Comparison of ENCODE assay signal across 23 cellular contexts in the genomic region with DNA sequence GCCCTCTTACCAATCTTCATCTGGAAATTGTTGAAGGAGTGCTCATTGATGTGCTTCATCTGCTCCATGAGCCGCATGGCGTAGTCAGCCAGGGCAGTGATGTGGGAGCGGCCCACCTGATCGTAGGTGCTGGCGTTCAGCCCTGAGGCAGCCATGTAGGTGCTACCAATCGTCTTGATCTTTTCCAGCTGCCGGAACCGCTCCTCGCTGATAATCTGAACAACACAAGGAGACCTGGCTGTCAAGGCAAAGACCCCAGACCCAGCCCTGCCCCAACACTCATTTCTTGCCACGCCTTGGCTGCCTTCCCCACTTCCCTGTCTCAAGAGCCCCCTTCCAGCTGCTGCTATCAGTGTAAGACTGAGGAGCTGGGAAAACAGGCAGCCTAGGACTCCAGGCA.
"Had no signal": no experiment of that assay in that cellular context is flagged by ENCODE, and none has a peak within 500 bp of the region (broad histone marks: within the 10 kb centered on the region; RNA-seq: fewer than 3 reads in every experiment).

No MANE protein-coding gene starts in this region.

- H3K4me3 Mint-ChIP-seq: dendritic cell treated with granulocyte-macrophage colony-stimulating factor and Interleukin-4, amounts not matched to agents 40 ng/mL and 50 ng/mL, for 4 days; effector memory CD8-positive, alpha-beta T cell; endodermal cell; mesothelial cell of epicardium had no signal

- H3K9me3 Mint-ChIP-seq: dendritic cell treated with granulocyte-macrophage colony-stimulating factor and Interleukin-4, amounts not matched to agents 40 ng/mL and 50 ng/mL, for 4 days; effector memory CD8-positive, alpha-beta T cell; endodermal cell; mesothelial cell of epicardium had no signal

- H3K27ac ChIP-seq: colonic mucosa, epithelial cell of prostate, esophagus squamous epithelium, gastrocnemius medialis, left lung, lower lobe of right lung had no signal

- H3K27ac Mint-ChIP-seq: dendritic cell treated with granulocyte-macrophage colony-stimulating factor and Interleukin-4, amounts not matched to agents 40 ng/mL and 50 ng/mL, for 4 days; effector memory CD8-positive, alpha-beta T cell; endodermal cell; mesothelial cell of epicardium had no signal

- H3K4me3 ChIP-seq: colonic mucosa, esophagus squamous epithelium, gastrocnemius medialis, heart right ventricle, left lung, lower lobe of right lung, mucosa of descending colon had no signal

- H3K9me3 ChIP-seq: colonic mucosa, esophagus squamous epithelium, gastrocnemius medialis, heart right ventricle, left lung, lower lobe of right lung, mucosa of descending colon had no signal

- H3K4me1 ChIP-seq: colonic mucosa, left lung had no signal

- DNase-seq: colonic mucosa; cortex of kidney; effector CD8-positive, alpha-beta T cell; effector memory CD8-positive, alpha-beta T cell; endodermal cell; erythroblast; esophagus squamous epithelium; foreskin fibroblast; foreskin melanocyte; gastrocnemius medialis; glutamatergic neuron; head of caudate nucleus; heart right ventricle; hippocampal formation; left cardiac atrium; left lung; left ventricle myocardium superior; lower lobe of right lung; mesenchymal stem cell had no signal

- H3K27me3 ChIP-seq: colonic mucosa, esophagus squamous epithelium, gastrocnemius medialis, heart right ventricle, left lung had no signal

- H3K4me1 Mint-ChIP-seq: mesothelial cell of epicardium had no signal
